In the genomic region with DNA sequence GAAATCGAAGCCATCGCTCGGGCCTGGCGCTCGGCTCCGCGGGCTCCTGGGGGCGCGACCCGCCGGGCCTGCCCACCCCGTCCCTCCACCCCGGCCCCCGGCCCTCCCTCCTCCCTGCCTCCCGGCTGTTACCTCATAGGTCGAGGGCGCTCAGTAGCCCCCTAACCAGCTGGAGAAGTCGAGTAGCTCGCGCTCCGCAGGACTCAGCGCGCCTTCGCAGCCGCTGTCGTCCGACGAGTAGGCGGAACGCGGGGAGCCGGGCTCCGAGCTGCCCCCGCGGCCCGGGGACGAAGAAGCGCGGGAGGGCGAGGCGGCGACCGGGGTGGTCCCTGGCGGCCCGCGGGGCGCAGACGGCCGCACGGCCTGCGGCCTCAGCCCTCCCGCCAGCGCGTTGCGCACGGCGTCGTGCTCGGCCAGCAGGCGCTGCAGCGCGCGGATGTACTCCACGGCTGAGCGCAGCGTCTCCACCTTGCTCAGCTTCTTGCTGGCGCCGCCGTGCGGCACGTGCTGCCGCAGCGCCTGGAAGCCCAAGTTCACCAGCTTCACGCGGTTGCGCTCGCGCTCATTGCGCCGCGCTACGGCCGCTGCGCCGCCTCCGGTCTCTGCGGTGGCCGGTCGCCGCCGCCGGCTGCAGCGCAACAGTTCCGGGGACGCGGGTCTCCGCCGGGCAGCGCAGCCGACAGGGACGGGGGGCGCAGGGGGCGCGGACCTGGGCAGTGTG, we compare ENCODE assay signal across 9 cellular contexts. TPM values are rescaled to one million over a fixed set of nuclear protein-coding genes. Genes with fewer than 3 reads are reported as not detected.
DNase-seq lines count a peak whose midpoint lies in the region; ATAC-seq and TF ChIP-seq lines count a peak whose summit lies in the region.
"Had no signal": no experiment of that assay in that cellular context is flagged by ENCODE, and none has a peak within 500 bp of the region (broad histone marks: within the 10 kb centered on the region; RNA-seq: fewer than 3 reads in every experiment).

No MANE protein-coding gene starts in this region.

- peaks cover 66% of the 10 kb centered on the region for H3K27me3 Mint-ChIP-seq in GM23338 (ENCODE audit: insufficient read depth, low read depth, poor library complexity)

- ATAC-seq in GM23338 = peak; percentile 45
- no peak for ATAC-seq in GM18519 (IDR thresholded peaks at IDR 0.05; ENCODE audit: low FRiP score, unreplicated experiment)

- no peak overlapping the region for H3K27ac ChIP-seq in GM23338 (ENCODE audit: low read depth)

- peaks cover 12% of the 10 kb centered on the region for H3K4me1 Mint-ChIP-seq in GM23338

- H3K27me3 ChIP-seq in GM23338 (ENCODE audit: insufficient read depth) (peaks cover 74% of the 10 kb centered on the region), kidney epithelial cell (ENCODE audit: control insufficient read depth, insufficient read depth, low read length) (peaks cover 73% of the 10 kb centered on the region)

- DNase-seq in GM23338 (ENCODE audit: low spot score) (peak; percentile 78), RPMI7951 (ENCODE audit: low read depth) (peak; percentile 24), cerebellar cortex (ENCODE audit: low spot score) (peak; percentile 16), kidney epithelial cell (ENCODE audit: low read depth) (peak; percentile 5), HEK293T (ENCODE audit: extremely low spot score) (no peak), NCI-H2029 treated with DMSO at 0.1 percent for 48 hours (lab: John Stamatoyannopoulos, UW) (no peak)
- peak; percentile 38 for DNase-seq in stimulated activated CD8-positive, alpha-beta memory T cell treated with anti-CD3 and anti-CD28 coated beads, Interleukin-4, amount 100 ng/mL, for 24 hours (ENCODE audit: low read depth)

- H3K4me2 ChIP-seq in GM23338 = peak overlapping the region; percentile 80

- H3K9me3 Mint-ChIP-seq in GM23338 = peaks cover 5% of the 10 kb centered on the region; the same call in 2 of the 3 replicates

- H3K9me2 ChIP-seq in GM23338 (ENCODE audit: insufficient read depth) = no peaks in the 10 kb centered on the region

- H3F3A ChIP-seq in GM23338 (replicated peaks; ENCODE audit: low read depth) = no peaks in the 10 kb centered on the region

- H3K4me3 Mint-ChIP-seq in GM23338 = peak overlapping the region; percentile 56; the same call in 2 of the 3 replicates

- peak in 1 of 2 experiments; percentile 38; a peak in 1 of 4 replicates for TF ChIP-seq CTCF in GM23338 (conservative IDR thresholded peaks at IDR 0.05; ENCODE audit: low read depth in 2 of 2)
- TF ChIP-seq CTCF in kidney epithelial cell (IDR thresholded peaks at IDR 0.05; ENCODE audit: insufficient read depth, low read length, poor library complexity, severe bottlenecking) = peak; percentile 3

- H3K27ac Mint-ChIP-seq in GM23338 = no peak overlapping the region

- H3K4me3 ChIP-seq in GM23338 = peak overlapping the region; percentile 58
- no peak overlapping the region for H3K4me3 ChIP-seq in kidney epithelial cell (ENCODE audit: low read depth, low read length)

- H3K36me3 ChIP-seq in GM23338 (ENCODE audit: insufficient read depth) (no peaks in the 10 kb centered on the region), kidney epithelial cell (ENCODE audit: control insufficient read depth, insufficient read depth, low read length) (no peaks in the 10 kb centered on the region)

- H3K4me1 ChIP-seq in GM23338 (ENCODE audit: insufficient read depth) = peaks cover 6% of the 10 kb centered on the region

- CTCF ChIA-PET in HEK293T (lab: Yijun Ruan, JAX) = no interaction called here

- peak overlapping the region; percentile 81 for H2AFZ ChIP-seq in GM23338

- POLR2A ChIA-PET in HEK293T (lab: Yijun Ruan, JAX) = no interaction called here

- H3K79me2 ChIP-seq in GM23338 (replicated peaks; ENCODE audit: insufficient read depth) = no peaks in the 10 kb centered on the region

- no peaks in the 10 kb centered on the region for H3K36me3 Mint-ChIP-seq in GM23338 (ENCODE audit: low read depth)

- H4K20me1 ChIP-seq in GM23338 (replicated peaks; ENCODE audit: insufficient read depth) = no peaks in the 10 kb centered on the region

TF ChIP-seq in GM23338, 12 proteins besides CTCF, POLR2A, EP300 and RAD21:
- TF ChIP-seq ZNF114 (CRISPR knock-in tag; IDR thresholded peaks at IDR 0.05) (no peak), CREB1 (CRISPR knock-in tag; IDR thresholded peaks at IDR 0.05; ENCODE audit: low read depth) (peak; percentile 49)

TF ChIP-seq in HEK293T, 16 proteins besides CTCF, POLR2A, EP300 and RAD21:
- TF ChIP-seq TARDBP (IDR thresholded peaks at IDR 0.05) = no peak
- TF ChIP-seq CTBP1 (IDR thresholded peaks at IDR 0.05; ENCODE audit: borderline replicate concordance) = no peak
- TF ChIP-seq ARNT (IDR thresholded peaks at IDR 0.05) = no peak
- no peak for TF ChIP-seq SP1 (IDR thresholded peaks at IDR 0.05)

RNA-seq across cellular contexts. Expression of gene ASCL2, which starts 0.6 kb away (rescaled TPM):
- total RNA-seq in GM23338 (2014; rRNA removed; shearing (Covaris generic)) = 1.6 and 2.6 TPM in 2 replicates
- 0.57 and 0.73 TPM in 2 replicates for polyA plus RNA-seq in GM23338 (2016; fragmentation: Nextera tagmentation; extraction: Ambion mirVana)
- total RNA-seq in RPMI7951 (2014; rRNA removed; shearing (Covaris generic)) = not detected in 2 replicates
- total RNA-seq in kidney epithelial cell = 0.21 TPM in 1 of 2 replicates, not detected in the other
- total RNA-seq: SK-MEL-5 had no signal

RNA-seq across cellular contexts. Expression of gene C11orf21, which starts 32.0 kb away (rescaled TPM):
- total RNA-seq in GM23338 (2014; rRNA removed; shearing (Covaris generic)) = not detected in 2 replicates
- polyA plus RNA-seq in GM23338 (2016; fragmentation: Nextera tagmentation; extraction: Ambion mirVana) = not detected in 2 replicates
- 0.68 and 1.6 TPM in 2 replicates for total RNA-seq in RPMI7951 (2014; rRNA removed; shearing (Covaris generic))
- total RNA-seq in kidney epithelial cell = not detected in 2 replicates
- total RNA-seq: SK-MEL-5 had no signal

RNA-seq across cellular contexts. Expression of gene TSPAN32, which starts 32.1 kb away (rescaled TPM):
- not detected in 2 replicates for total RNA-seq in GM23338 (2014; rRNA removed; shearing (Covaris generic))
- not detected in 2 replicates for polyA plus RNA-seq in GM23338 (2016; fragmentation: Nextera tagmentation; extraction: Ambion mirVana)
- 0.72 and 2.7 TPM in 2 replicates for total RNA-seq in RPMI7951 (2014; rRNA removed; shearing (Covaris generic))
- total RNA-seq in kidney epithelial cell = 0.46 TPM in 1 of 2 replicates, not detected in the other
- total RNA-seq: SK-MEL-5 had no signal

Comparison
In these comparisons a context has a peak if more than half of its experiments do, and no peak if none do; other contexts are left out.
1. DNase-seq: peak in GM23338 (single experiment), RPMI7951 (single experiment), cerebellar cortex (single experiment), kidney epithelial cell (single experiment) and stimulated activated CD8-positive, alpha-beta memory T cell treated with anti-CD3 and anti-CD28 coated beads, Interleukin-4, amount 100 ng/mL, for 24 hours (single experiment); none in HEK293T (single experiment) and NCI-H2029 treated with DMSO at 0.1 percent for 48 hours (single experiment).